Comparison of ENCODE assay signal across 27 cellular contexts in the genomic region with DNA sequence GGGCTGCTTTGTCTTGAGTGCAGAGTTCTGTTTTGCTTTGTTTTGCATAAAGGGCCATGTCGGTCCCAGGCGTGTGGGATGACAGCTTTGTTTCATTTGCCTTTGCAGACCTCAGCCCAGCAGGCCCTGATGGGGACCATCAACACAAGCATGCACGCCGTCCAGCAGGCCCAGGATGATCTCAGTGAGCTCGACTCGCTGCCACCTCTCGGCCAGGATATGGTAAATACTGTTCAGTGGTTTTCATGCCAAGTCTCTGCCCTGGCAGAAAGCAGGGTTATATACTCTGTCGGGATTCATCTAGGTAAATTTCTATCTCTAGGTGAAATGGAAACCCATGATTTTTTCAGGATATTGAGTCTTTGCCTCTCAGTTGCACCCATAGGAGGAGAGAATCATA.
"Had no signal": no experiment of that assay in that cellular context is flagged by ENCODE, and none has a peak within 500 bp of the region (broad histone marks: within the 10 kb centered on the region; RNA-seq: fewer than 3 reads in every experiment).

No MANE protein-coding gene starts in this region.

- H3K4me3 Mint-ChIP-seq: activated B cell treated with CpG ODN at 0.5 μM for 24 hours; activated CD4-positive, alpha-beta T cell treated with anti-CD3 and anti-CD28 coated beads, Interleukin-2, amount 10 ng/mL, durations not matched to agents 24 days and 14 days; activated CD8-positive, alpha-beta memory T cell treated with anti-CD3 and anti-CD28 coated beads, Interleukin-2, amount 10 ng/mL, durations not matched to agents 7 days and 5 days; activated naive CD4-positive, alpha-beta T cell treated with anti-CD3 and anti-CD28 coated beads, Interleukin-2, amount 50 U/mL, for 24 hours; activated T-cell treated with anti-CD3 and anti-CD28 coated beads, Interleukin-2, amount 50 U/mL, for 24 hours; activated T-helper 1 cell treated with anti-CD3 and anti-CD28 coated beads, Interleukin-12 subunit alpha, Interleukin-12 subunit beta, Interleukin-2, Interleukin-4 antibody, amounts not matched to agents 30 ng/mL and 10 ng/mL and 1 ng/mL, durations not matched to agents 14 hours and 24 hours and 36 hours; T-helper 1 cell treated with Interleukin-12 subunit alpha and Interleukin-12 subunit beta and Interleukin-4 antibody, amounts not matched to agents 30 μg/mL and 1 μg/mL, for 36 hours had no signal

- H3K9me3 ChIP-seq: ascending aorta, body of pancreas had no signal

- H3K4me1 ChIP-seq: ascending aorta, body of pancreas had no signal

- ATAC-seq: activated CD8-positive, alpha-beta memory T cell treated with anti-CD3 and anti-CD28 coated beads, Interleukin-2, amount 10 ng/mL, durations not matched to agents 7 days and 5 days; body of pancreas; Panc1 had no signal

- H3K27me3 ChIP-seq: ascending aorta, body of pancreas had no signal

- H3K27ac Mint-ChIP-seq: activated B cell treated with CpG ODN at 0.5 μM for 24 hours; activated CD4-positive, alpha-beta T cell treated with anti-CD3 and anti-CD28 coated beads, Interleukin-2, amount 10 ng/mL, durations not matched to agents 24 days and 14 days; activated CD8-positive, alpha-beta memory T cell treated with anti-CD3 and anti-CD28 coated beads, Interleukin-2, amount 10 ng/mL, durations not matched to agents 7 days and 5 days; activated naive CD4-positive, alpha-beta T cell treated with anti-CD3 and anti-CD28 coated beads, Interleukin-2, amount 50 U/mL, for 24 hours; activated T-cell treated with anti-CD3 and anti-CD28 coated beads, Interleukin-2, amount 50 U/mL, for 24 hours; activated T-helper 1 cell treated with anti-CD3 and anti-CD28 coated beads, Interleukin-12 subunit alpha, Interleukin-12 subunit beta, Interleukin-2, Interleukin-4 antibody, amounts not matched to agents 30 ng/mL and 10 ng/mL and 1 ng/mL, durations not matched to agents 14 hours and 24 hours and 36 hours; T-helper 1 cell treated with Interleukin-12 subunit alpha and Interleukin-12 subunit beta and Interleukin-4 antibody, amounts not matched to agents 30 μg/mL and 1 μg/mL, for 36 hours had no signal

- H3K4me1 Mint-ChIP-seq: activated B cell treated with CpG ODN at 0.5 μM for 24 hours; activated CD4-positive, alpha-beta T cell treated with anti-CD3 and anti-CD28 coated beads, Interleukin-2, amount 10 ng/mL, durations not matched to agents 24 days and 14 days; activated CD8-positive, alpha-beta memory T cell treated with anti-CD3 and anti-CD28 coated beads, Interleukin-2, amount 10 ng/mL, durations not matched to agents 7 days and 5 days; activated naive CD4-positive, alpha-beta T cell treated with anti-CD3 and anti-CD28 coated beads, Interleukin-2, amount 50 U/mL, for 24 hours had no signal

- H3K36me3 Mint-ChIP-seq: activated CD8-positive, alpha-beta memory T cell treated with anti-CD3 and anti-CD28 coated beads, Interleukin-2, amount 10 ng/mL, durations not matched to agents 7 days and 5 days; activated naive CD4-positive, alpha-beta T cell treated with anti-CD3 and anti-CD28 coated beads, Interleukin-2, amount 50 U/mL, for 24 hours had no signal

- DNase-seq: activated B cell treated with CpG ODN at 0.5 μM for 24 hours; activated CD4-positive, alpha-beta T cell treated with anti-CD3 and anti-CD28 coated beads for 1 hour; activated CD4-positive, alpha-beta T cell treated with anti-CD3 and anti-CD28 coated beads, Interleukin-2, amount 10 ng/mL, durations not matched to agents 24 days and 14 days; activated CD4-positive, alpha-beta T cell treated with anti-CD3 and anti-CD28 coated beads, Interleukin-2, amount 50 U/mL, for 48 hours; activated CD8-positive, alpha-beta memory T cell treated with anti-CD3 and anti-CD28 coated beads, Interleukin-2, amount 10 ng/mL, durations not matched to agents 7 days and 5 days; activated effector memory CD4-positive, alpha-beta T cell treated with Interleukin-2 at 50 U/mL for 16 hours; activated naive CD4-positive, alpha-beta T cell; activated T-cell treated with anti-CD3 and anti-CD28 coated beads, Interleukin-2, amount 50 U/mL, for 24 hours; body of pancreas; cerebellar nuclear complex; KG1; NCI-H1048; NCI-H146; NCI-H187 treated with DMSO at 0.1 percent for 48 hours; NCI-H2081 treated with DMSO at 0.1 percent for 48 hours; NCI-H2171 treated with DMSO at 0.1 percent for 48 hours; NCI-H226; NCI-H69; NK-92 treated with Interleukin-12 subunit alpha and Interleukin-12 subunit beta, amount 100 ng/mL, for 24 hours; OCI-M1; RPMI8226; SHP77 treated with DMSO at 0.1 percent for 48 hours had no signal

- H3K4me3 ChIP-seq: ascending aorta, body of pancreas had no signal

- H3K9me3 Mint-ChIP-seq: activated B cell treated with CpG ODN at 0.5 μM for 24 hours; activated CD4-positive, alpha-beta T cell treated with anti-CD3 and anti-CD28 coated beads, Interleukin-2, amount 10 ng/mL, durations not matched to agents 24 days and 14 days; activated naive CD4-positive, alpha-beta T cell treated with anti-CD3 and anti-CD28 coated beads, Interleukin-2, amount 50 U/mL, for 24 hours; activated T-cell treated with anti-CD3 and anti-CD28 coated beads, Interleukin-2, amount 50 U/mL, for 24 hours; activated T-helper 1 cell treated with anti-CD3 and anti-CD28 coated beads, Interleukin-12 subunit alpha, Interleukin-12 subunit beta, Interleukin-2, Interleukin-4 antibody, amounts not matched to agents 30 ng/mL and 10 ng/mL and 1 ng/mL, durations not matched to agents 14 hours and 24 hours and 36 hours; T-helper 1 cell treated with Interleukin-12 subunit alpha and Interleukin-12 subunit beta and Interleukin-4 antibody, amounts not matched to agents 30 μg/mL and 1 μg/mL, for 36 hours had no signal

- H3K27me3 Mint-ChIP-seq: activated B cell treated with CpG ODN at 0.5 μM for 24 hours; activated CD4-positive, alpha-beta T cell treated with anti-CD3 and anti-CD28 coated beads, Interleukin-2, amount 10 ng/mL, durations not matched to agents 24 days and 14 days; activated CD8-positive, alpha-beta memory T cell treated with anti-CD3 and anti-CD28 coated beads, Interleukin-2, amount 10 ng/mL, durations not matched to agents 7 days and 5 days; activated naive CD4-positive, alpha-beta T cell treated with anti-CD3 and anti-CD28 coated beads, Interleukin-2, amount 50 U/mL, for 24 hours; activated T-cell treated with anti-CD3 and anti-CD28 coated beads, Interleukin-2, amount 50 U/mL, for 24 hours had no signal

- H3K27ac ChIP-seq: ascending aorta, body of pancreas had no signal
